9 cellular contexts compared by ENCODE assay signal in genomic region chr17:17935321-17936271, GRCh38. TPM values are rescaled to one million over a fixed set of nuclear protein-coding genes. Genes with fewer than 3 reads are reported as not detected.
DNase-seq lines count a peak whose midpoint lies in the region; ATAC-seq and TF ChIP-seq lines count a peak whose summit lies in the region.
"Had no signal": no experiment of that assay in that cellular context is flagged by ENCODE, and none has a peak within 500 bp of the region (broad histone marks: within the 10 kb centered on the region; RNA-seq: fewer than 3 reads in every experiment).

No MANE protein-coding gene starts in this region.

- H3K27ac Mint-ChIP-seq in chondrocyte (ENCODE audit: unreplicated experiment), result peak overlapping the region; percentile 95
- H3K27ac Mint-ChIP-seq: T-helper 1 cell treated with Interleukin-12 subunit alpha and Interleukin-12 subunit beta and Interleukin-4 antibody, amounts not matched to agents 30 μg/mL and 1 μg/mL, for 36 hours had no signal

- POLR2A ChIA-PET in AG04450 (lab: Yijun Ruan, JAX), result interaction anchor here (0.6 to 1.6 kb wide), 4 partner anchors 14 to 37 kb away, joined by 3 to 5 read pairs (median 3); partner anchors contain the start of genes DRC3 and TOM1L2

- TF ChIP-seq CTCF in AG04450 (IDR thresholded peaks at IDR 0.05; ENCODE audit: low read depth, low read length) (no peak), chondrocyte (IDR thresholded peaks at IDR 0.05) (no peak)

- DNase-seq in AG04450 (ENCODE audit: low read depth, low spot score), result peak; percentile 59
- DNase-seq in MG63, result peak; percentile 40
- no peak for DNase-seq in chondrocyte (ENCODE audit: low spot score)
- DNase-seq in HK-2 (ENCODE audit: unreplicated experiment), result no peak
- DNase-seq in RPMI8226, result no peak
- DNase-seq in occipital lobe (lab: John Stamatoyannopoulos, UW), result no peak

- H3K4me1 ChIP-seq in mesodermal cell (ENCODE audit: control insufficient read depth, insufficient read depth, low read length, poor library complexity, severe bottlenecking), result peaks cover 36% of the 10 kb centered on the region

- ATAC-seq in HG03439 (IDR thresholded peaks at IDR 0.05; ENCODE audit: unreplicated experiment), result no peak

- H3K4me1 Mint-ChIP-seq in chondrocyte (ENCODE audit: low read depth), result peaks cover 65% of the 10 kb centered on the region

- CTCF ChIA-PET in AG04450 (lab: Charles Lee), result interaction anchor here (0.5 to 1.2 kb wide), 4 partner anchors 9 to 23 kb away, joined by 3 to 4 read pairs (median 4); no protein-coding TSS in a partner anchor

- H3K4me3 Mint-ChIP-seq in chondrocyte (ENCODE audit: unreplicated experiment), result peak overlapping the region; percentile 24
- H3K4me3 Mint-ChIP-seq: T-helper 1 cell treated with Interleukin-12 subunit alpha and Interleukin-12 subunit beta and Interleukin-4 antibody, amounts not matched to agents 30 μg/mL and 1 μg/mL, for 36 hours had no signal

- WGBS in mesodermal cell (ENCODE audit: insufficient coverage in 2 of 2), 2 experiments, result 61% methylated on average over 4 to 5 of the region's 6 CpGs

- no peaks in the 10 kb centered on the region for H3K27me3 Mint-ChIP-seq in chondrocyte (ENCODE audit: low read depth)

- H3K36me3 Mint-ChIP-seq in chondrocyte (ENCODE audit: low read depth), result no peaks in the 10 kb centered on the region

- 0 out of 2 replicates have a peak overlapping the region, but pooled peaks have one; percentile 10 for H3K4me3 ChIP-seq in AG04450 (ENCODE audit: low read depth, low read length)
- H3K4me3 ChIP-seq in MG63, result no peak overlapping the region
- H3K4me3 ChIP-seq in mesodermal cell (ENCODE audit: extremely low read depth, insufficient read depth, low read length, poor library complexity, severe bottlenecking), result no peak overlapping the region

- peak overlapping the region; percentile 89 for H3K27ac ChIP-seq in AG04450 (ENCODE audit: low read depth, low read length)
- peak overlapping the region; percentile 59 for H3K27ac ChIP-seq in mesodermal cell (ENCODE audit: low read depth, low read length, severe bottlenecking)

- H3K36me3 ChIP-seq in MG63 (no peaks in the 10 kb centered on the region), mesodermal cell (ENCODE audit: control insufficient read depth, insufficient read depth, low read length) (no peaks in the 10 kb centered on the region)

- H3K27me3 ChIP-seq in AG04450 (ENCODE audit: control insufficient read depth, insufficient read depth, low read length) (no peaks in the 10 kb centered on the region), MG63 (no peaks in the 10 kb centered on the region)

- H3K9me3 Mint-ChIP-seq in chondrocyte (ENCODE audit: low read depth), result no peaks in the 10 kb centered on the region
- H3K9me3 Mint-ChIP-seq: T-helper 1 cell treated with Interleukin-12 subunit alpha and Interleukin-12 subunit beta and Interleukin-4 antibody, amounts not matched to agents 30 μg/mL and 1 μg/mL, for 36 hours had no signal

- no peaks in the 10 kb centered on the region for H3K9me3 ChIP-seq in AG04450 (ENCODE audit: control insufficient read depth, insufficient read depth, low read length)
- no peaks in the 10 kb centered on the region for H3K9me3 ChIP-seq in MG63
- no peaks in the 10 kb centered on the region for H3K9me3 ChIP-seq in mesodermal cell (ENCODE audit: control insufficient read depth, low read length)

RNA-seq across cellular contexts. Expression of gene TOM1L2, which starts 36.6 kb away (rescaled TPM):
- 24.1 and 25.5 TPM in 2 replicates for polyA plus RNA-seq in AG04450 (2011; rRNA removed)
- polyA minus RNA-seq in AG04450 (2011; rRNA and poly(A)+ RNA removed), result 34.5 and 37.5 TPM in 2 replicates
- total RNA-seq in MG63 (2014; rRNA removed; shearing (Covaris generic); ENCODE audit: low replicate concordance), result 8.3 and 12.8 TPM in 2 replicates
- total RNA-seq in chondrocyte (55.0 to 60.2 TPM (median 56.1 TPM) in 3 replicates), occipital lobe (17.8 TPM)
- polyA plus RNA-seq in mesodermal cell (2013, experiment 1 of 2), result 21.5 TPM
- polyA plus RNA-seq in mesodermal cell (2013, experiment 2 of 2), result 17.1 TPM

RNA-seq across cellular contexts. Expression of gene DRC3, which starts 37.1 kb away (rescaled TPM):
- polyA plus RNA-seq in AG04450 (2011; rRNA removed), result 0.52 and 0.77 TPM in 2 replicates
- polyA minus RNA-seq in AG04450 (2011; rRNA and poly(A)+ RNA removed), result 0.43 and 1.6 TPM in 2 replicates
- total RNA-seq in MG63 (2014; rRNA removed; shearing (Covaris generic); ENCODE audit: low replicate concordance), result 1.3 TPM in 1 of 2 replicates, not detected in the other
- total RNA-seq in chondrocyte, result 1.2 to 2.6 TPM (median 1.5 TPM) in 3 replicates
- polyA plus RNA-seq in mesodermal cell (2013, experiment 1 of 2), result 1.1 TPM
- polyA plus RNA-seq in mesodermal cell (2013, experiment 2 of 2), result 0.46 TPM
- total RNA-seq in occipital lobe, result 2.0 TPM

Comparison
In these comparisons a context has a peak if more than half of its experiments do, and no peak if none do; other contexts are left out.
1. DNase-seq: peak in AG04450 (single experiment) and MG63 (single experiment); none in chondrocyte (single experiment), HK-2 (single experiment), RPMI8226 (single experiment) and occipital lobe (single experiment).